18 cellular contexts compared by ENCODE assay signal in the genomic region with DNA sequence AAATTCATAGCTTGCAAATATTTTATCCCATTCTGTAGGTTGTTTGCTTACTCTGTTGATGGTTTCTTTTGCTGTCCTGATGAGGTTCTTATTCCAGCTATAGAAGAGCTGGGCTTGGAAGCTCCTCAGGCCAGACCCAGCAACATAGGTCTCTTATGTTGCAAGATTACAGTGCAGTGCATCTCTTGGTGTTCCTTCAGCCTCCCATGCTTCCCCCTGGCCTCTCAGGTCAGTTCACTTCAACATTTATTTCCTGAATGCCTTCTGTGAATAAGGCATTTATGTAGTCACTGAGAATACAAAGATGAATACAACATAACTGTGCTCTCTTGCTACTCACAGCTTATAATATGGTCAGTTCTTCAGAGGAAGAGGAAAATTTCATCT.
DNase-seq lines count a peak whose midpoint lies in the region; ATAC-seq, FAIRE-seq and TF ChIP-seq lines count a peak whose summit lies in the region.
"Had no signal": no experiment of that assay in that cellular context is flagged by ENCODE, and none has a peak within 500 bp of the region (broad histone marks: within the 10 kb centered on the region; RNA-seq: fewer than 3 reads in every experiment).

No MANE protein-coding gene starts in this region.

- no peaks in the 10 kb centered on the region for H3K9me3 ChIP-seq in astrocyte (ENCODE audit: insufficient read depth, low read depth, low read length)

- no peaks in the 10 kb centered on the region for H3K27me3 Mint-ChIP-seq in astrocyte (ENCODE audit: low read depth, unreplicated experiment)
- H3K27me3 Mint-ChIP-seq: brain had no signal

- H3K27ac ChIP-seq in astrocyte (ENCODE audit: low read depth, low read length), result no peak overlapping the region
- H3K27ac ChIP-seq: tibial artery, WERI-Rb-1 had no signal

- no peaks in the 10 kb centered on the region for H3K79me2 ChIP-seq in astrocyte (ENCODE audit: insufficient read depth, low read length)

- peaks cover 5% of the 10 kb centered on the region for H3K9me3 Mint-ChIP-seq in astrocyte (ENCODE audit: unreplicated experiment)
- H3K9me3 Mint-ChIP-seq: CD8-positive, alpha-beta T cell had no signal

- H3K36me3 Mint-ChIP-seq in astrocyte (ENCODE audit: low read depth, unreplicated experiment), result no peaks in the 10 kb centered on the region
- H3K36me3 Mint-ChIP-seq: brain; CD8-positive, alpha-beta T cell had no signal

- peaks cover 4% of the 10 kb centered on the region for H3K4me1 ChIP-seq in astrocyte (ENCODE audit: insufficient read depth, low read length)
- H3K4me1 ChIP-seq: tibial artery had no signal

- FAIRE-seq in astrocyte (lab: Jason Lieb, UNC), result no peak

- no peak for TF ChIP-seq CTCF in astrocyte (IDR thresholded peaks at IDR 0.05; ENCODE audit: insufficient read depth, low read depth, low read length)

- H3K4me1 Mint-ChIP-seq in astrocyte (ENCODE audit: low read depth, unreplicated experiment), result peaks cover 15% of the 10 kb centered on the region
- H3K4me1 Mint-ChIP-seq: brain had no signal

- peak overlapping the region; percentile 87 for H3K27ac Mint-ChIP-seq in astrocyte (ENCODE audit: unreplicated experiment)
- H3K27ac Mint-ChIP-seq: brain; CD8-positive, alpha-beta T cell had no signal

- H3K4me3 ChIP-seq in astrocyte (ENCODE audit: insufficient read depth, low read depth, low read length), result no peak overlapping the region
- H3K4me3 ChIP-seq: tibial artery had no signal

- H3K36me3 ChIP-seq in astrocyte (ENCODE audit: insufficient read depth, low read length), result no peaks in the 10 kb centered on the region
- H3K36me3 ChIP-seq: tibial artery, WERI-Rb-1 had no signal

- DNase-seq in ELR (ENCODE audit: low read depth) (peak; percentile 10), astrocyte (ENCODE audit: low read depth) (no peak), SW480 (ENCODE audit: low spot score) (no peak), NCI-H2227 (lab: John Stamatoyannopoulos, UW; ENCODE audit: unreplicated experiment) (no peak)
- no peak for DNase-seq in effector CD4-positive, alpha-beta T cell
- DNase-seq in stimulated activated CD4-positive, alpha-beta T cell treated with anti-CD3 and anti-CD28 coated beads, Interleukin-4, amount 100 ng/mL, for 1 hour, result no peak
- DNase-seq: CD8-positive, alpha-beta T cell; left colon; naive B cell; NCI-H1694; NCI-H69; right cardiac atrium; SIG-M5; tibial artery; WERI-Rb-1 had no signal

- peak overlapping the region; percentile 7 for H3K4me2 ChIP-seq in astrocyte (ENCODE audit: low read length)

- H3K27me3 ChIP-seq in astrocyte (ENCODE audit: insufficient read depth, low read length), result no peaks in the 10 kb centered on the region
- H3K27me3 ChIP-seq: tibial artery had no signal

- H4K20me1 ChIP-seq in astrocyte (ENCODE audit: insufficient read depth, low read length), result no peaks in the 10 kb centered on the region

- H3K4me3 Mint-ChIP-seq in astrocyte (ENCODE audit: unreplicated experiment), result no peak overlapping the region
- H3K4me3 Mint-ChIP-seq: brain; CD8-positive, alpha-beta T cell; naive B cell had no signal

- ATAC-seq in GM19351 (IDR thresholded peaks at IDR 0.05; ENCODE audit: unreplicated experiment), result peak; percentile 21
- peak; percentile 12 for ATAC-seq in HG03103 (IDR thresholded peaks at IDR 0.05; ENCODE audit: low read depth, unreplicated experiment)
- ATAC-seq: CD8-positive, alpha-beta T cell; left colon; right cardiac atrium had no signal

- H2AFZ ChIP-seq in astrocyte (ENCODE audit: low read depth, low read length), result no peak overlapping the region

- no peak overlapping the region for H3K9ac ChIP-seq in astrocyte (ENCODE audit: low read length)
